In genomic region chr12:124411291-124411878, GRCh38 we compare ENCODE assay signal across 8 cellular contexts.
A peak's percentile ranks its signal among the peaks of the same experiment; 100 is the strongest.
DNase-seq lines count a peak whose midpoint lies in the region; ATAC-seq lines count a peak whose summit lies in the region.

No MANE protein-coding gene starts in this region.

- peak; percentile 79 for DNase-seq in Right ventricle myocardium inferior (ENCODE audit: missing footprints)
- DNase-seq in cardiac septum (ENCODE audit: low spot score), result no peak
- peak; percentile 52 for DNase-seq in dedifferentiated amniotic fluid mesenchymal stem cell (ENCODE audit: extremely low spot score)
- DNase-seq in aorta, result peak; percentile 80 to 90
- no peak for DNase-seq in NCI-H748 (lab: John Stamatoyannopoulos, UW; ENCODE audit: unreplicated experiment)
- no peak for DNase-seq in NK-92 (lab: John Stamatoyannopoulos, UW; ENCODE audit: unreplicated experiment)

- H3K9me3 ChIP-seq in mucosa of rectum (ENCODE audit: control insufficient read depth in 2 of 2, low read length in 2 of 2) (no peaks in the 10 kb centered on the region), aorta (ENCODE audit: control insufficient read depth, low read length) (no peaks in the 10 kb centered on the region)

- intact Hi-C loops in Right ventricle myocardium inferior (cut with DNase I) (loop anchor here (2.0 kb wide), 1 partner anchor 19 kb away; no protein-coding TSS in a partner anchor), cardiac septum (cut with DNase I) (no loop called here), aorta (cut with DNase I) (no loop called here)

- 72 to 79% methylated on average over 25 of the region's 25 CpGs for WGBS in aorta, 2 donors

- H3K36me3 ChIP-seq in mucosa of rectum (ENCODE audit: control insufficient read depth in 2 of 2, insufficient read depth in 2 of 2, low read length in 2 of 2) (peaks cover 19 to 20% of the 10 kb centered on the region in 2 donors), aorta (ENCODE audit: control insufficient read depth in 1 of 2, insufficient read depth in 2 of 2, low read length in 1 of 2) (no peaks in the 10 kb centered on the region)

- peak; percentile 68 for ATAC-seq in Right ventricle myocardium inferior
- ATAC-seq in aorta (ENCODE audit: low FRiP score), result peak; percentile 72
- no peak for ATAC-seq in HG02970 (IDR thresholded peaks at IDR 0.05; ENCODE audit: low FRiP score, unreplicated experiment)

- no peak overlapping the region for H3K9ac ChIP-seq in mucosa of rectum (ENCODE audit: low read depth in 1 of 2, low read length in 2 of 2)

- H3K4me1 ChIP-seq in mucosa of rectum (ENCODE audit: control insufficient read depth in 2 of 2, insufficient read depth in 2 of 2, low read length in 2 of 2) (peaks cover 10 to 14% of the 10 kb centered on the region in 2 donors), aorta (ENCODE audit: control insufficient read depth in 1 of 2, insufficient read depth in 2 of 2, low read length in 2 of 2) (no peaks in the 10 kb centered on the region)

- H3K27me3 ChIP-seq in mucosa of rectum (ENCODE audit: control insufficient read depth in 2 of 2, insufficient read depth in 2 of 2, low read length in 2 of 2) (no peaks in the 10 kb centered on the region), aorta (ENCODE audit: control insufficient read depth in 1 of 2, insufficient read depth in 2 of 2, low read length in 1 of 2) (no peaks in the 10 kb centered on the region)

- H3K4me3 ChIP-seq in mucosa of rectum (ENCODE audit: low read length in 2 of 2) (no peak overlapping the region), aorta (ENCODE audit: low read length in 2 of 2) (no peak overlapping the region)

- H3K27ac ChIP-seq in mucosa of rectum (ENCODE audit: low read depth in 2 of 2, low read length in 2 of 2), result peak overlapping the region; percentile 10 to 30
- no peak overlapping the region for H3K27ac ChIP-seq in aorta (ENCODE audit: low read depth in 1 of 2, low read length in 2 of 2)

Comparison
In these comparisons a context has a peak if more than half of its experiments do, and no peak if none do; other contexts are left out.
1. DNase-seq: peak in Right ventricle myocardium inferior (single experiment), dedifferentiated amniotic fluid mesenchymal stem cell (single experiment) and aorta (2 of 2); none in cardiac septum (single experiment), NCI-H748 (single experiment) and NK-92 (single experiment).
2. H3K27ac ChIP-seq: peak in mucosa of rectum (2 of 2); none in aorta (0 of 2).